ENCODE assay signal across 1 cellular context in the genomic region with DNA sequence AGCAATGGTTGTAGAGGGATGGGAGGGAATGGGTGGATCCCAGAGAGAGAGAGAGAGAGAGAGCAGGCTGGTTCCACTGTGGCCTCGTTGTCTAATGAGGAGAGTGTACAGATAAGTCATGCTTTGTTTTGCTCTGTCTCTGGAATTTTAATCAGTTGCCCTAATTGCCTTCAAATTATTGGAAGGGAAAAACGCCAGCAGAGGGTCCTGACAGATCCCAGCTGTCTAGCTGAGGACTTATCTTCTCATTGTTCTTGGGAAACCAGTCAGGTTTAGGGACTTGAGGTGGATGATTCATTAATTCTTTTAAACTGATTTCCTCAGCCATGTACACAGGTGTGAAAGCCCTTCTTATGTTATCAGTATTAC.
TF ChIP-seq lines count a peak whose summit lies in the region.

No MANE protein-coding gene starts in this region.

TF ChIP-seq in IMR-90, 13 proteins besides CTCF, POLR2A, EP300 and RAD21 (continued from another document):
- TF ChIP-seq, protein P1, sequence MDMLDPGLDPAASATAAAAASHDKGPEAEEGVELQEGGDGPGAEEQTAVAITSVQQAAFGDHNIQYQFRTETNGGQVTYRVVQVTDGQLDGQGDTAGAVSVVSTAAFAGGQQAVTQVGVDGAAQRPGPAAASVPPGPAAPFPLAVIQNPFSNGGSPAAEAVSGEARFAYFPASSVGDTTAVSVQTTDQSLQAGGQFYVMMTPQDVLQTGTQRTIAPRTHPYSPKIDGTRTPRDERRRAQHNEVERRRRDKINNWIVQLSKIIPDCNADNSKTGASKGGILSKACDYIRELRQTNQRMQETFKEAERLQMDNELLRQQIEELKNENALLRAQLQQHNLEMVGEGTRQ (IDR thresholded peaks at IDR 0.05; ENCODE audit: low read depth, low read length), result no peak
- TF ChIP-seq ELK1 (IDR thresholded peaks at IDR 0.05; ENCODE audit: borderline replicate concordance, low read depth, low read length) (no peak), MAZ (IDR thresholded peaks at IDR 0.05; ENCODE audit: borderline replicate concordance, low read depth, low read length) (no peak), RFX5 (IDR thresholded peaks at IDR 0.05; ENCODE audit: low read depth, low read length) (no peak), MXI1 (IDR thresholded peaks at IDR 0.05; ENCODE audit: borderline replicate concordance, low read depth, low read length) (no peak), FOS (IDR thresholded peaks at IDR 0.05; ENCODE audit: low read depth, low read length) (no peak), CHD1 (IDR thresholded peaks at IDR 0.05; ENCODE audit: low read depth, low read length) (no peak), BHLHE40 (IDR thresholded peaks at IDR 0.05; ENCODE audit: low read depth, low read length) (no peak), SMC3 (IDR thresholded peaks at IDR 0.05; ENCODE audit: low read depth, low read length) (no peak), RCOR1 (IDR thresholded peaks at IDR 0.05; ENCODE audit: insufficient replicate concordance, low read length) (no peak), MAFK (IDR thresholded peaks at IDR 0.05; ENCODE audit: low read depth, low read length) (no peak)
